1 cellular context compared by ENCODE assay signal in genomic region chr20:2476742-2477615, GRCh38.
TF ChIP-seq lines count a peak whose summit lies in the region.

No MANE protein-coding gene starts in this region.

TF ChIP-seq in liver, 16 proteins besides CTCF, POLR2A, EP300 and RAD21 (continued from another document):
- no peak for TF ChIP-seq ATF3 (IDR thresholded peaks at IDR 0.05)
